Comparison of ENCODE assay signal across 1 cellular context in the genomic region with DNA sequence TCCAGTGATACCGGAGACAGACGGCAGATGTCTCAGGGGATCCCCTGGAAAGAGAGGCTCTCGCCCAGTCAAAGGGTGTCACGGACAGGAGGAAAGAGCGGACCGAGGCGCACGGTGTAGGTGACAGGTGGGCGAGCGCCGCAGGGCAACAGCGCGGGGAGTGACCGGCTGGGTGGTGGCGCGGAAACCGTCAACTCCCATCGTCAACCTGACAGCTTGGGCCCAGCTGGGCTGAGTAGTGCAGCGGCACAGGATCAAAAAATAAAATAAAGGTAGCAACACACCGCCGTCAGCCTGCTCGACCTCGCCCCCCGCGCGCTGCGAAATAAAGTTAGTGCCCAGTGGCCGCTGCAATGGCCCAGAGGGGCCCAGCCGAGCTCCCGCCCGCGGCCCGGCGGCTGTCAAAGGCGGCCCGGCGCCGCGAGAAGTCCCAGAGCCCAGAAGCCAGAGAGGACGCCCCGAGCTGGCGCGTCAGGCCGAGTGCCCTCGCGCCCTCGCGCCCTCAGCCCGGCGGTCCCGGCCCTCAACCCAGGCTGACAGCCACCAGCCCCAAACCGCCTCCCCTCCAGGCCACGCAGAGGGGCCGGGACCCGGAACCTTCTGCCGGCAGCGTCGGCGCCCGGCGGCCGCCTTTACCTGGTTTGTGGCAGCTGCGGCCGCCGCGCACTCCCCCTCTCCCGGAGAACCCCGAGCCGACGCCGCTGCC.
TF ChIP-seq lines count a peak whose summit lies in the region.

A gene with protein sequence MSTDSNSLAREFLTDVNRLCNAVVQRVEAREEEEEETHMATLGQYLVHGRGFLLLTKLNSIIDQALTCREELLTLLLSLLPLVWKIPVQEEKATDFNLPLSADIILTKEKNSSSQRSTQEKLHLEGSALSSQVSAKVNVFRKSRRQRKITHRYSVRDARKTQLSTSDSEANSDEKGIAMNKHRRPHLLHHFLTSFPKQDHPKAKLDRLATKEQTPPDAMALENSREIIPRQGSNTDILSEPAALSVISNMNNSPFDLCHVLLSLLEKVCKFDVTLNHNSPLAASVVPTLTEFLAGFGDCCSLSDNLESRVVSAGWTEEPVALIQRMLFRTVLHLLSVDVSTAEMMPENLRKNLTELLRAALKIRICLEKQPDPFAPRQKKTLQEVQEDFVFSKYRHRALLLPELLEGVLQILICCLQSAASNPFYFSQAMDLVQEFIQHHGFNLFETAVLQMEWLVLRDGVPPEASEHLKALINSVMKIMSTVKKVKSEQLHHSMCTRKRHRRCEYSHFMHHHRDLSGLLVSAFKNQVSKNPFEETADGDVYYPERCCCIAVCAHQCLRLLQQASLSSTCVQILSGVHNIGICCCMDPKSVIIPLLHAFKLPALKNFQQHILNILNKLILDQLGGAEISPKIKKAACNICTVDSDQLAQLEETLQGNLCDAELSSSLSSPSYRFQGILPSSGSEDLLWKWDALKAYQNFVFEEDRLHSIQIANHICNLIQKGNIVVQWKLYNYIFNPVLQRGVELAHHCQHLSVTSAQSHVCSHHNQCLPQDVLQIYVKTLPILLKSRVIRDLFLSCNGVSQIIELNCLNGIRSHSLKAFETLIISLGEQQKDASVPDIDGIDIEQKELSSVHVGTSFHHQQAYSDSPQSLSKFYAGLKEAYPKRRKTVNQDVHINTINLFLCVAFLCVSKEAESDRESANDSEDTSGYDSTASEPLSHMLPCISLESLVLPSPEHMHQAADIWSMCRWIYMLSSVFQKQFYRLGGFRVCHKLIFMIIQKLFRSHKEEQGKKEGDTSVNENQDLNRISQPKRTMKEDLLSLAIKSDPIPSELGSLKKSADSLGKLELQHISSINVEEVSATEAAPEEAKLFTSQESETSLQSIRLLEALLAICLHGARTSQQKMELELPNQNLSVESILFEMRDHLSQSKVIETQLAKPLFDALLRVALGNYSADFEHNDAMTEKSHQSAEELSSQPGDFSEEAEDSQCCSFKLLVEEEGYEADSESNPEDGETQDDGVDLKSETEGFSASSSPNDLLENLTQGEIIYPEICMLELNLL (N-terminal part only) (minus strand): TSS at position 700 of the 706 bp plus-strand sequence. CDS start 36,489 bp downstream, outside the sequence.

TF ChIP-seq in HepG2, 621 proteins besides CTCF, POLR2A, EP300 and RAD21 (continued from another document and continues in another):
- TF ChIP-seq ZNF766 (CRISPR knock-in tag; IDR thresholded peaks at IDR 0.05; ENCODE audit: borderline replicate concordance) (0 out of 2 replicates have a peak, but pooled peaks have one; percentile 29), TSC22D2 (CRISPR knock-in tag; IDR thresholded peaks at IDR 0.05; ENCODE audit: borderline replicate concordance) (no peak), ZNF563 (CRISPR knock-in tag; IDR thresholded peaks at IDR 0.05) (peak; percentile 31; the same call in 1 of the 2 replicates), HNF4G (IDR thresholded peaks at IDR 0.05; ENCODE audit: borderline replicate concordance, low read depth, low read length) (no peak), HNF4G (CRISPR knock-in tag; IDR thresholded peaks at IDR 0.05; ENCODE audit: borderline replicate concordance, low read depth) (no peak; the same call in 1 of the 2 replicates), ZNF615 (CRISPR knock-in tag; IDR thresholded peaks at IDR 0.05; ENCODE audit: borderline replicate concordance) (no peak), ZNF121 (CRISPR knock-in tag; IDR thresholded peaks at IDR 0.05) (no peak), ZNF460 (CRISPR knock-in tag; IDR thresholded peaks at IDR 0.05; ENCODE audit: borderline replicate concordance) (no peak), TAF15 (IDR thresholded peaks at IDR 0.05; ENCODE audit: low read depth, low read length, poor library complexity, severe bottlenecking) (no peak), ZNF777 (CRISPR knock-in tag; IDR thresholded peaks at IDR 0.05) (peak; percentile 67), ZNF329 (CRISPR knock-in tag; IDR thresholded peaks at IDR 0.05; ENCODE audit: low read depth) (0 out of 2 replicates have a peak, but pooled peaks have one; percentile 44), MEIS2 (CRISPR knock-in tag; IDR thresholded peaks at IDR 0.05) (0 out of 2 replicates have a peak, but pooled peaks have one; percentile 31), ZSCAN21 (CRISPR knock-in tag; IDR thresholded peaks at IDR 0.05; ENCODE audit: borderline replicate concordance) (0 out of 2 replicates have a peak, but pooled peaks have one; percentile 3), ZNF772 (CRISPR knock-in tag; IDR thresholded peaks at IDR 0.05) (0 out of 2 replicates have a peak, but pooled peaks have one; percentile 32), SRSF4 (IDR thresholded peaks at IDR 0.05; ENCODE audit: low read depth, low read length, poor library complexity, severe bottlenecking) (no peak), BCL6 (CRISPR knock-in tag; IDR thresholded peaks at IDR 0.05) (peak; percentile 0; the same call in 1 of the 2 replicates), GLI4 (CRISPR knock-in tag; IDR thresholded peaks at IDR 0.05; ENCODE audit: borderline replicate concordance) (no peak), AGO2 (optimal IDR thresholded peaks at IDR 0.05; ENCODE audit: low read depth, low read length) (no peak), ARNT2 (CRISPR knock-in tag; IDR thresholded peaks at IDR 0.05; ENCODE audit: low read depth) (no peak), ZNF337 (CRISPR knock-in tag; IDR thresholded peaks at IDR 0.05; ENCODE audit: borderline replicate concordance, low read depth) (no peak), ZNF260 (CRISPR knock-in tag; IDR thresholded peaks at IDR 0.05; ENCODE audit: borderline replicate concordance, low read depth) (no peak), MAFF (IDR thresholded peaks at IDR 0.05; ENCODE audit: low read depth, low read length) (no peak), RFX1 (IDR thresholded peaks at IDR 0.05) (no peak), ZNF350 (CRISPR knock-in tag; IDR thresholded peaks at IDR 0.05; ENCODE audit: borderline replicate concordance, low read depth) (peak; percentile 14; the same call in 1 of the 2 replicates), CBX5 (CRISPR knock-in tag; IDR thresholded peaks at IDR 0.05; ENCODE audit: borderline replicate concordance) (no peak)
- TF ChIP-seq, protein P1, sequence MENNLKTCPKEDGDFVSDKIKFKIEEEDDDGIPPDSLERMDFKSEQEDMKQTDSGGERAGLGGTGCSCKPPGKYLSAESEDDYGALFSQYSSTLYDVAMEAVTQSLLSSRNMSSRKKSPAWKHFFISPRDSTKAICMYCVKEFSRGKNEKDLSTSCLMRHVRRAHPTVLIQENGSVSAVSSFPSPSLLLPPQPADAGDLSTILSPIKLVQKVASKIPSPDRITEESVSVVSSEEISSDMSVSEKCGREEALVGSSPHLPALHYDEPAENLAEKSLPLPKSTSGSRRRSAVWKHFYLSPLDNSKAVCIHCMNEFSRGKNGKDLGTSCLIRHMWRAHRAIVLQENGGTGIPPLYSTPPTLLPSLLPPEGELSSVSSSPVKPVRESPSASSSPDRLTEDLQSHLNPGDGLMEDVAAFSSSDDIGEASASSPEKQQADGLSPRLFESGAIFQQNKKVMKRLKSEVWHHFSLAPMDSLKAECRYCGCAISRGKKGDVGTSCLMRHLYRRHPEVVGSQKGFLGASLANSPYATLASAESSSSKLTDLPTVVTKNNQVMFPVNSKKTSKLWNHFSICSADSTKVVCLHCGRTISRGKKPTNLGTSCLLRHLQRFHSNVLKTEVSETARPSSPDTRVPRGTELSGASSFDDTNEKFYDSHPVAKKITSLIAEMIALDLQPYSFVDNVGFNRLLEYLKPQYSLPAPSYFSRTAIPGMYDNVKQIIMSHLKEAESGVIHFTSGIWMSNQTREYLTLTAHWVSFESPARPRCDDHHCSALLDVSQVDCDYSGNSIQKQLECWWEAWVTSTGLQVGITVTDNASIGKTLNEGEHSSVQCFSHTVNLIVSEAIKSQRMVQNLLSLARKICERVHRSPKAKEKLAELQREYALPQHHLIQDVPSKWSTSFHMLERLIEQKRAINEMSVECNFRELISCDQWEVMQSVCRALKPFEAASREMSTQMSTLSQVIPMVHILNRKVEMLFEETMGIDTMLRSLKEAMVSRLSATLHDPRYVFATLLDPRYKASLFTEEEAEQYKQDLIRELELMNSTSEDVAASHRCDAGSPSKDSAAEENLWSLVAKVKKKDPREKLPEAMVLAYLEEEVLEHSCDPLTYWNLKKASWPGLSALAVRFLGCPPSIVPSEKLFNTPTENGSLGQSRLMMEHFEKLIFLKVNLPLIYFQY (CRISPR knock-in tag; IDR thresholded peaks at IDR 0.05; ENCODE audit: borderline replicate concordance) = peak; percentile 1; the same call in 1 of the 2 replicates
- TF ChIP-seq, protein P2, sequence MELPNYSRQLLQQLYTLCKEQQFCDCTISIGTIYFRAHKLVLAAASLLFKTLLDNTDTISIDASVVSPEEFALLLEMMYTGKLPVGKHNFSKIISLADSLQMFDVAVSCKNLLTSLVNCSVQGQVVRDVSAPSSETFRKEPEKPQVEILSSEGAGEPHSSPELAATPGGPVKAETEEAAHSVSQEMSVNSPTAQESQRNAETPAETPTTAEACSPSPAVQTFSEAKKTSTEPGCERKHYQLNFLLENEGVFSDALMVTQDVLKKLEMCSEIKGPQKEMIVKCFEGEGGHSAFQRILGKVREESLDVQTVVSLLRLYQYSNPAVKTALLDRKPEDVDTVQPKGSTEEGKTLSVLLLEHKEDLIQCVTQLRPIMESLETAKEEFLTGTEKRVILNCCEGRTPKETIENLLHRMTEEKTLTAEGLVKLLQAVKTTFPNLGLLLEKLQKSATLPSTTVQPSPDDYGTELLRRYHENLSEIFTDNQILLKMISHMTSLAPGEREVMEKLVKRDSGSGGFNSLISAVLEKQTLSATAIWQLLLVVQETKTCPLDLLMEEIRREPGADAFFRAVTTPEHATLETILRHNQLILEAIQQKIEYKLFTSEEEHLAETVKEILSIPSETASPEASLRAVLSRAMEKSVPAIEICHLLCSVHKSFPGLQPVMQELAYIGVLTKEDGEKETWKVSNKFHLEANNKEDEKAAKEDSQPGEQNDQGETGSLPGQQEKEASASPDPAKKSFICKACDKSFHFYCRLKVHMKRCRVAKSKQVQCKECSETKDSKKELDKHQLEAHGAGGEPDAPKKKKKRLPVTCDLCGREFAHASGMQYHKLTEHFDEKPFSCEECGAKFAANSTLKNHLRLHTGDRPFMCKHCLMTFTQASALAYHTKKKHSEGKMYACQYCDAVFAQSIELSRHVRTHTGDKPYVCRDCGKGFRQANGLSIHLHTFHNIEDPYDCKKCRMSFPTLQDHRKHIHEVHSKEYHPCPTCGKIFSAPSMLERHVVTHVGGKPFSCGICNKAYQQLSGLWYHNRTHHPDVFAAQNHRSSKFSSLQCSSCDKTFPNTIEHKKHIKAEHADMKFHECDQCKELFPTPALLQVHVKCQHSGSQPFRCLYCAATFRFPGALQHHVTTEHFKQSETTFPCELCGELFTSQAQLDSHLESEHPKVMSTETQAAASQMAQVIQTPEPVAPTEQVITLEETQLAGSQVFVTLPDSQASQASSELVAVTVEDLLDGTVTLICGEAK (IDR thresholded peaks at IDR 0.05) = no peak
- TF ChIP-seq, protein P2 (CRISPR knock-in tag; IDR thresholded peaks at IDR 0.05) = peak; percentile 47; the same call in 1 of the 2 replicates
- TF ChIP-seq, protein P3, sequence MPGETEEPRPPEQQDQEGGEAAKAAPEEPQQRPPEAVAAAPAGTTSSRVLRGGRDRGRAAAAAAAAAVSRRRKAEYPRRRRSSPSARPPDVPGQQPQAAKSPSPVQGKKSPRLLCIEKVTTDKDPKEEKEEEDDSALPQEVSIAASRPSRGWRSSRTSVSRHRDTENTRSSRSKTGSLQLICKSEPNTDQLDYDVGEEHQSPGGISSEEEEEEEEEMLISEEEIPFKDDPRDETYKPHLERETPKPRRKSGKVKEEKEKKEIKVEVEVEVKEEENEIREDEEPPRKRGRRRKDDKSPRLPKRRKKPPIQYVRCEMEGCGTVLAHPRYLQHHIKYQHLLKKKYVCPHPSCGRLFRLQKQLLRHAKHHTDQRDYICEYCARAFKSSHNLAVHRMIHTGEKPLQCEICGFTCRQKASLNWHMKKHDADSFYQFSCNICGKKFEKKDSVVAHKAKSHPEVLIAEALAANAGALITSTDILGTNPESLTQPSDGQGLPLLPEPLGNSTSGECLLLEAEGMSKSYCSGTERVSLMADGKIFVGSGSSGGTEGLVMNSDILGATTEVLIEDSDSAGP (CRISPR knock-in tag; IDR thresholded peaks at IDR 0.05; ENCODE audit: borderline replicate concordance) = 0 out of 2 replicates have a peak, but pooled peaks have one; percentile 20
- TF ChIP-seq, protein P4, sequence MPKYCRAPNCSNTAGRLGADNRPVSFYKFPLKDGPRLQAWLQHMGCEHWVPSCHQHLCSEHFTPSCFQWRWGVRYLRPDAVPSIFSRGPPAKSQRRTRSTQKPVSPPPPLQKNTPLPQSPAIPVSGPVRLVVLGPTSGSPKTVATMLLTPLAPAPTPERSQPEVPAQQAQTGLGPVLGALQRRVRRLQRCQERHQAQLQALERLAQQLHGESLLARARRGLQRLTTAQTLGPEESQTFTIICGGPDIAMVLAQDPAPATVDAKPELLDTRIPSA (CRISPR knock-in tag; IDR thresholded peaks at IDR 0.05; ENCODE audit: borderline replicate concordance) = 0 out of 2 replicates have a peak, but pooled peaks have one; percentile 63
